15 cellular contexts compared by ENCODE assay signal in the genomic region with DNA sequence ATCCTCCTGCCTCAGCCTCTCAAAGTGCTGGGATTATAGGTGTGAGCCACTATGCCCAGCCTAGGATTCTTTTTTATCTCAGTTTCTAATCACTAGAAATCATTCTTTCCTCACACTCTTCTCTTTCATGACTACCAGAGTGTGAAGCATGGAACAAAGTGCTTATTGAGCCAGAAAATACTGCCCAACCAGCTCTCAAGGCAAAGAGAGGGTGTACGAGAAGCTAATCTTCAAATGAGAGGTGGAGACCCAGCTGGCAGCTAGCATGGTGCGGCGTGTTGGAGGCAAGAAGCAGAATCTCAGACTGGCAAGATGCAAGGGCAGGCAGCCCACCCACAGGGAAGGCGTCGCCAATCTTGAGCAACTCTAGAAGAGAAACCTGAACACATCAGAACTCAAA.
"Had no signal": no experiment of that assay in that cellular context is flagged by ENCODE, and none has a peak within 500 bp of the region (broad histone marks: within the 10 kb centered on the region; RNA-seq: fewer than 3 reads in every experiment).

No MANE protein-coding gene starts in this region.

- H3K4me2 ChIP-seq: hepatocyte had no signal

- H3K4me3 ChIP-seq: colonic mucosa, esophagus muscularis mucosa, gastroesophageal sphincter, heart left ventricle, hepatocyte, left lung, lower lobe of right lung, mucosa of descending colon had no signal

- ATAC-seq: foreskin keratinocyte, gastroesophageal sphincter, heart left ventricle, left cardiac atrium, left lung, left ventricle myocardium superior, lower lobe of right lung, mucosa of descending colon had no signal

- H3K27ac ChIP-seq: colonic mucosa, esophagus muscularis mucosa, foreskin keratinocyte, gastroesophageal sphincter, heart left ventricle, hepatocyte, left lung, lower lobe of right lung had no signal

- H3K36me3 ChIP-seq: colonic mucosa, esophagus muscularis mucosa, gastroesophageal sphincter, heart left ventricle, left lung, lower lobe of right lung had no signal

- H3K9me3 ChIP-seq: colonic mucosa, esophagus muscularis mucosa, gastroesophageal sphincter, lower lobe of right lung, mucosa of descending colon had no signal

- DNase-seq: colonic mucosa; cortex of kidney; effector CD8-positive, alpha-beta T cell; foreskin keratinocyte; heart left ventricle; hypothalamus; left cardiac atrium; left lung; left ventricle myocardium superior; lower lobe of right lung; mesenchymal stem cell; mucosa of descending colon had no signal

- H3K79me2 ChIP-seq: hepatocyte had no signal

- H2AFZ ChIP-seq: hepatocyte had no signal

- H3K4me1 ChIP-seq: colonic mucosa, esophagus muscularis mucosa, gastroesophageal sphincter, left lung, lower lobe of right lung had no signal

- H3K27me3 ChIP-seq: colonic mucosa, esophagus muscularis mucosa, foreskin keratinocyte, gastroesophageal sphincter, heart left ventricle, hepatocyte, left lung had no signal
